16 cellular contexts compared by ENCODE assay signal in the genomic region with DNA sequence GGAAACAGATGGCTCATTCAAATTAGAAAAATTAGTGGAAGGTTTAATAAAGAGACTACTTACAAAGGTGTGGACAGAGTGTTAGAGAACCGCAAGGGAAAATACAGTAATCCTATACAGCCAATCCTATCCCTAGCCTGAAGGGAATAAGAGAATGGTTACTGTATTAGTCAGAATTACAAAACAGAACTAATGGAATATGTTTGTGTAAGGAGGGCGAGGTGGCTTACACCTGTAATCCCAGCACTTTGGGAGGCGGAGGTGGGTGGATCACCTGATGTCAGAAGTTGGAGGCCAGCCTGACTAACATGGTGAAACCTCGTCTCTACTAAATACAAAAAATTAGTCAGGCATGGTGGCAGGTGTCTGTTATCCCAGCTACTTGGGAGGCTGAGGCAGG. TPM values are rescaled to one million over a fixed set of nuclear protein-coding genes. Genes with fewer than 3 reads are reported as not detected.
DNase-seq lines count a peak whose midpoint lies in the region; ATAC-seq and TF ChIP-seq lines count a peak whose summit lies in the region.
"Had no signal": no experiment of that assay in that cellular context is flagged by ENCODE, and none has a peak within 500 bp of the region (broad histone marks: within the 10 kb centered on the region; RNA-seq: fewer than 3 reads in every experiment).

No MANE protein-coding gene starts in this region.

- TF ChIP-seq CTCF in MCF 10A (IDR thresholded peaks at IDR 0.05; ENCODE audit: unreplicated experiment), result no peak
- TF ChIP-seq CTCF in breast epithelium (IDR thresholded peaks at IDR 0.05), result no peak
- TF ChIP-seq CTCF in mammary epithelial cell (conservative IDR thresholded peaks at IDR 0.05 in 1 of 2, IDR thresholded peaks at IDR 0.05 in 1 of 2; ENCODE audit: extremely low read depth in 1 of 2, insufficient read depth in 1 of 2, low read depth in 1 of 2, low read length in 2 of 2), result no peak
- TF ChIP-seq CTCF in foreskin keratinocyte (conservative IDR thresholded peaks at IDR 0.05), result no peak
- TF ChIP-seq CTCF in GM20000 (IDR thresholded peaks at IDR 0.05; ENCODE audit: extremely low read depth, missing control alignments), result no peak

- CTCF ChIA-PET in MCF 10A (lab: Yijun Ruan, JAX) (interaction anchor here (0.7 to 1.1 kb wide), 2 partner anchors 13 to 1141 kb away, joined by 3 to 4 read pairs; no protein-coding TSS in a partner anchor), mammary epithelial cell (lab: Charles Lee; ENCODE audit: low non-redundant PET) (no interaction called here)

- intact Hi-C loops in MCF 10A (cut with micrococcal nuclease) (no loop called here), breast epithelium (cut with DNase I; ENCODE audit: low total_unique reads) (no loop called here), mammary epithelial cell (cut with micrococcal nuclease) (no loop called here)

- H3K4me1 ChIP-seq in breast epithelium (no peaks in the 10 kb centered on the region), mammary epithelial cell (ENCODE audit: insufficient read depth, low read length) (peaks cover 33% of the 10 kb centered on the region), foreskin keratinocyte (peaks cover 21% of the 10 kb centered on the region)
- H3K4me1 ChIP-seq: BLaER1, Caco-2 had no signal

- H3K4me2 ChIP-seq in mammary epithelial cell (ENCODE audit: insufficient read depth, low read depth, low read length), result no peak overlapping the region
- H3K4me2 ChIP-seq: BLaER1 had no signal

- dilution Hi-C loops in mammary epithelial cell (cut with HindIII; ENCODE audit: low sequenced_read_pairs), result no loop called here

- H3K27me3 Mint-ChIP-seq in MCF 10A (ENCODE audit: insufficient read depth, unreplicated experiment), result no peaks in the 10 kb centered on the region
- peaks cover under 1% of the 10 kb centered on the region for H3K27me3 Mint-ChIP-seq in T-helper 2 cell treated with Interferon-gamma antibody and Interleukin-4, amounts not matched to agents 5 μg/mL and 100 μg/mL, for 36 hours (ENCODE audit: low read depth)
- H3K27me3 Mint-ChIP-seq: CD8-positive, alpha-beta memory T cell had no signal

- H3K9me3 ChIP-seq in breast epithelium, result no peaks in the 10 kb centered on the region
- H3K9me3 ChIP-seq in mammary epithelial cell (replicated peaks; ENCODE audit: insufficient read depth, low read length), result peaks cover 3% of the 10 kb centered on the region
- H3K9me3 ChIP-seq: BLaER1, Caco-2, HAP-1 had no signal

- in situ Hi-C loops in mammary epithelial cell (cut with MboI; ENCODE audit: low sequenced_read_pairs in 2 of 2), result no loop called here

- ATAC-seq in foreskin keratinocyte, result peak; percentile 90
- no peak for ATAC-seq in HG02981 (IDR thresholded peaks at IDR 0.05; ENCODE audit: unreplicated experiment)

- H3K27ac Mint-ChIP-seq in MCF 10A (ENCODE audit: low read depth, unreplicated experiment), result no peak overlapping the region
- H3K27ac Mint-ChIP-seq in T-helper 2 cell treated with Interferon-gamma antibody and Interleukin-4, amounts not matched to agents 5 μg/mL and 100 μg/mL, for 36 hours, result no peak overlapping the region
- H3K27ac Mint-ChIP-seq: CD8-positive, alpha-beta memory T cell; HFFc6 had no signal

- H3K36me3 Mint-ChIP-seq in MCF 10A (ENCODE audit: insufficient read depth, unreplicated experiment), result no peaks in the 10 kb centered on the region
- peaks cover 8% of the 10 kb centered on the region for H3K36me3 Mint-ChIP-seq in T-helper 2 cell treated with Interferon-gamma antibody and Interleukin-4, amounts not matched to agents 5 μg/mL and 100 μg/mL, for 36 hours (ENCODE audit: low read depth)

- no peaks in the 10 kb centered on the region for H4K20me1 ChIP-seq in mammary epithelial cell (ENCODE audit: insufficient read depth, low read length)
- H4K20me1 ChIP-seq: BLaER1 had no signal

- H3K27ac ChIP-seq in breast epithelium (no peak overlapping the region), mammary epithelial cell (ENCODE audit: insufficient read depth, low read depth, low read length) (peak overlapping the region; percentile 50), foreskin keratinocyte (no peak overlapping the region)
- H3K27ac ChIP-seq: 22Rv1, BLaER1 had no signal

- peaks cover 18% of the 10 kb centered on the region for H3K4me1 Mint-ChIP-seq in MCF 10A (ENCODE audit: insufficient read depth, unreplicated experiment)
- H3K4me1 Mint-ChIP-seq in T-helper 2 cell treated with Interferon-gamma antibody and Interleukin-4, amounts not matched to agents 5 μg/mL and 100 μg/mL, for 36 hours (ENCODE audit: low read depth), result no peaks in the 10 kb centered on the region
- H3K4me1 Mint-ChIP-seq: CD8-positive, alpha-beta memory T cell had no signal

- H2AFZ ChIP-seq in mammary epithelial cell (ENCODE audit: low read depth, low read length), result no peak overlapping the region

- 2% methylated on average over 4 of the region's 4 CpGs for WGBS in mammary epithelial cell (ENCODE audit: low coverage, missing lambda C conversion rate)

- no peak for TF ChIP-seq POLR2A in breast epithelium (IDR thresholded peaks at IDR 0.05)

- DNase-seq in MCF 10A (ENCODE audit: unreplicated experiment), result peak; percentile 65
- DNase-seq in breast epithelium (ENCODE audit: low spot score in 2 of 2), result no peak
- DNase-seq in mammary epithelial cell, result peak; percentile 87
- DNase-seq in foreskin keratinocyte, result peak; percentile 85 to 90
- no peak for DNase-seq in T-helper 2 cell treated with Interferon-gamma antibody and Interleukin-4, amounts not matched to agents 5 μg/mL and 100 μg/mL, for 36 hours (ENCODE audit: low spot score)
- no peak for DNase-seq in GM20000 (ENCODE audit: low spot score)
- DNase-seq in DMS153 treated with DMSO at 0.1 percent for 48 hours (lab: John Stamatoyannopoulos, UW; ENCODE audit: unreplicated experiment), result no peak
- DNase-seq: AML-193; Caco-2; CD8-positive, alpha-beta memory T cell; DMS53; HFFc6 had no signal

- H3K36me3 ChIP-seq in breast epithelium, result no peaks in the 10 kb centered on the region
- peaks cover 1% of the 10 kb centered on the region for H3K36me3 ChIP-seq in mammary epithelial cell (ENCODE audit: insufficient read depth, low read length)
- H3K36me3 ChIP-seq: HAP-1 had no signal

- no peak overlapping the region for H3K4me3 ChIP-seq in breast epithelium
- H3K4me3 ChIP-seq in mammary epithelial cell (replicated peaks in 1 of 3; ENCODE audit: insufficient read depth in 1 of 3, low read depth in 2 of 3, low read length in 3 of 3), result no peak overlapping the region
- H3K4me3 ChIP-seq: BLaER1, HAP-1 had no signal

- H3K9me3 Mint-ChIP-seq in MCF 10A (ENCODE audit: unreplicated experiment), result no peaks in the 10 kb centered on the region
- no peaks in the 10 kb centered on the region for H3K9me3 Mint-ChIP-seq in T-helper 2 cell treated with Interferon-gamma antibody and Interleukin-4, amounts not matched to agents 5 μg/mL and 100 μg/mL, for 36 hours
- H3K9me3 Mint-ChIP-seq: CD8-positive, alpha-beta memory T cell; HFFc6 had no signal

- POLR2A ChIA-PET in MCF 10A (lab: Yijun Ruan, JAX), result no interaction called here

- BruUV-seq in MCF 10A (replicated peaks; lab: Mats Ljungman, UMichigan), result no TSS peak
- no TSS peak for BruUV-seq in mammary epithelial cell (replicated peaks; lab: Mats Ljungman, UMichigan)

- H3K4me3 Mint-ChIP-seq in MCF 10A (ENCODE audit: unreplicated experiment), result no peak overlapping the region
- H3K4me3 Mint-ChIP-seq in T-helper 2 cell treated with Interferon-gamma antibody and Interleukin-4, amounts not matched to agents 5 μg/mL and 100 μg/mL, for 36 hours, result no peak overlapping the region
- H3K4me3 Mint-ChIP-seq: CD8-positive, alpha-beta memory T cell; HFFc6 had no signal

- no peaks in the 10 kb centered on the region for H3K79me2 ChIP-seq in mammary epithelial cell (ENCODE audit: insufficient read depth, low read length)

- no peak overlapping the region for H3K9ac ChIP-seq in mammary epithelial cell (ENCODE audit: insufficient read depth, low read length)
- H3K9ac ChIP-seq: BLaER1 had no signal

- H3K27me3 ChIP-seq in breast epithelium (no peaks in the 10 kb centered on the region), mammary epithelial cell (ENCODE audit: insufficient read depth, low read length) (no peaks in the 10 kb centered on the region), foreskin keratinocyte (no peaks in the 10 kb centered on the region)
- H3K27me3 ChIP-seq: BLaER1 had no signal

RNA-seq across cellular contexts. Expression of gene TRPC4AP, which starts 16.3 kb away (rescaled TPM):
- total RNA-seq in MCF 10A (2022) (51.8 and 56.3 TPM in 2 replicates), breast epithelium (10 to 100 TPM; 62.6 to 71.7 (median 69.5) TPM), mammary epithelial cell (10 to 100 TPM; 63.8 to 89.0 TPM), foreskin keratinocyte (55.5 and 63.0 TPM in 2 replicates)
- polyA plus RNA-seq in mammary epithelial cell (65.5 TPM), foreskin keratinocyte (44.5 and 47.9 TPM in 2 replicates)
- polyA minus RNA-seq in mammary epithelial cell, result 80.5 TPM

RNA-seq across cellular contexts. Expression of gene EDEM2, which starts 38.2 kb away (rescaled TPM):
- total RNA-seq in MCF 10A (2022) (23.6 and 30.2 TPM in 2 replicates), breast epithelium (10 to 100 TPM; 19.3 to 25.8 (median 22.4) TPM), mammary epithelial cell (10 to 100 TPM; 22.3 to 33.2 TPM), foreskin keratinocyte (24.2 and 27.0 TPM in 2 replicates)
- polyA plus RNA-seq in mammary epithelial cell (19.8 TPM), foreskin keratinocyte (24.8 and 25.0 TPM in 2 replicates)
- 13.4 TPM for polyA minus RNA-seq in mammary epithelial cell

Comparison
In these comparisons a context has a peak if more than half of its experiments do, and no peak if none do; other contexts are left out.
1. DNase-seq: peak in MCF 10A (single experiment), mammary epithelial cell (single experiment) and foreskin keratinocyte (2 of 2); none in breast epithelium (0 of 2), T-helper 2 cell treated with Interferon-gamma antibody and Interleukin-4, amounts not matched to agents 5 μg/mL and 100 μg/mL, for 36 hours (single experiment), GM20000 (single experiment) and DMS153 treated with DMSO at 0.1 percent for 48 hours (single experiment).